ENCODE assay signal across 27 cellular contexts in the genomic region with DNA sequence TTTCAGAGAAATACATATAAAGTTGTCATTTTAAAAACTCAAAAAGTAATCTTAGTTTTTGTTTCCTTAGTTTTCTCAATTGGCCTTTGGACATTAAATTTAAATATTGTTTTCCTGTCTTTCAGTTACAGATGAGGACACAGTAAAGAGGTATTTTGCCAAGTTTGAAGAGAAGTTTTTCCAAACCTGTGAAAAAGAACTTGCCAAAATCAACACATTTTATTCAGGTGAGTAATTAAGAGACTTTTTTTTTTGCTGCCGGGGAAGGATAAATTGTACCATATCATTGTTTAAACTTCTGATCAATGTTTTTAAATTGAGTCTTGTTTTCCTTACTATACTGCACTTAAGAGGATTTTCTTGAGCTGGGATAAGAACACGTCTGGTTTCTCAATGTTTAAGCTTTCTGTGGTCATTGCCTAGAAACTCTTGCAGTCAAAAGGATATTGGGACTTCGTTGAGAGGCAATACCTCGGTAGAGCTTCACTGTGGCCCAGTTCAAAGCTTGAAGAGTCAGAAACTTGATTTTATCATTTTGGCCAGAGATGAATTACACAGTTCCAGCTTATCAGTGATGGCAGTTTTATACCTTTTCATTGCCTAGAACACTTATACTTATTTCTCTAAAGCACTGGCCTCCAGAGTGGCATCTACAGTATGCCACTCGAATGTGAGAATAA.
"Had no signal": no experiment of that assay in that cellular context is flagged by ENCODE, and none has a peak within 500 bp of the region (broad histone marks: within the 10 kb centered on the region; RNA-seq: fewer than 3 reads in every experiment).

No MANE protein-coding gene starts in this region.

- FAIRE-seq: endothelial cell of umbilical vein, keratinocyte had no signal

- H3K9me3 ChIP-seq: colonic mucosa, esophagus muscularis mucosa, heart right ventricle, lower lobe of right lung, ovary, right atrium auricular region, suprapubic skin, transverse colon, upper lobe of right lung, uterus had no signal

- H3K27me3 ChIP-seq: colonic mucosa, esophagus muscularis mucosa, heart right ventricle, ovary, right atrium auricular region, suprapubic skin, transverse colon, upper lobe of right lung, uterus had no signal

- H3K4me1 ChIP-seq: colonic mucosa, right atrium auricular region, suprapubic skin, transverse colon, uterus had no signal

- DNase-seq: colonic mucosa; effector memory CD4-positive, alpha-beta T cell; foreskin melanocyte; glutamatergic neuron; heart right ventricle; hippocampal formation; left ventricle myocardium superior; lower lobe of right lung; natural killer cell; occipital lobe; ovary; stimulated activated CD4-positive, alpha-beta T cell treated with anti-CD3 and anti-CD28 coated beads, Interleukin-12 subunit alpha, Interleukin-12 subunit beta, amount 100 ng/mL, for 4 hours; stimulated activated CD4-positive, alpha-beta T cell treated with anti-CD3 and anti-CD28 coated beads, Interleukin-1b, Interleukin-23, amount 100 ng/mL, for 48 hours; stimulated activated CD4-positive, alpha-beta T cell treated with anti-CD3 and anti-CD28 coated beads, Interleukin-4, amount 100 ng/mL, for 1 hour; stimulated activated CD8-positive, alpha-beta memory T cell treated with anti-CD3 and anti-CD28 coated beads, Interleukin-4, amount 100 ng/mL, for 48 hours; stimulated activated naive CD4-positive, alpha-beta T cell; stimulated activated naive CD8-positive, alpha-beta T cell treated with anti-CD3 and anti-CD28 coated beads, Interleukin-15, amount 100 ng/mL, for 72 hours; transverse colon; upper lobe of right lung; uterus had no signal

- H3K27ac ChIP-seq: colonic mucosa, esophagus muscularis mucosa, heart right ventricle, lower lobe of right lung, ovary, right atrium auricular region, suprapubic skin, transverse colon, upper lobe of right lung, uterus had no signal

- H3K4me3 ChIP-seq: colonic mucosa, esophagus muscularis mucosa, heart right ventricle, lower lobe of right lung, ovary, right atrium auricular region, smooth muscle cell, suprapubic skin, transverse colon, upper lobe of right lung, uterus had no signal

- H3K36me3 ChIP-seq: colonic mucosa, lower lobe of right lung, ovary, right atrium auricular region, upper lobe of right lung, uterus had no signal

- ATAC-seq: heart right ventricle; left ventricle myocardium superior; lower lobe of right lung; natural killer cell; sciatic nerve; stimulated activated naive CD8-positive, alpha-beta T cell treated with anti-CD3 and anti-CD28 coated beads, Interleukin-15, amount 100 ng/mL, for 72 hours; upper lobe of right lung had no signal
